ENCODE assay signal across 1 cellular context in the genomic region with DNA sequence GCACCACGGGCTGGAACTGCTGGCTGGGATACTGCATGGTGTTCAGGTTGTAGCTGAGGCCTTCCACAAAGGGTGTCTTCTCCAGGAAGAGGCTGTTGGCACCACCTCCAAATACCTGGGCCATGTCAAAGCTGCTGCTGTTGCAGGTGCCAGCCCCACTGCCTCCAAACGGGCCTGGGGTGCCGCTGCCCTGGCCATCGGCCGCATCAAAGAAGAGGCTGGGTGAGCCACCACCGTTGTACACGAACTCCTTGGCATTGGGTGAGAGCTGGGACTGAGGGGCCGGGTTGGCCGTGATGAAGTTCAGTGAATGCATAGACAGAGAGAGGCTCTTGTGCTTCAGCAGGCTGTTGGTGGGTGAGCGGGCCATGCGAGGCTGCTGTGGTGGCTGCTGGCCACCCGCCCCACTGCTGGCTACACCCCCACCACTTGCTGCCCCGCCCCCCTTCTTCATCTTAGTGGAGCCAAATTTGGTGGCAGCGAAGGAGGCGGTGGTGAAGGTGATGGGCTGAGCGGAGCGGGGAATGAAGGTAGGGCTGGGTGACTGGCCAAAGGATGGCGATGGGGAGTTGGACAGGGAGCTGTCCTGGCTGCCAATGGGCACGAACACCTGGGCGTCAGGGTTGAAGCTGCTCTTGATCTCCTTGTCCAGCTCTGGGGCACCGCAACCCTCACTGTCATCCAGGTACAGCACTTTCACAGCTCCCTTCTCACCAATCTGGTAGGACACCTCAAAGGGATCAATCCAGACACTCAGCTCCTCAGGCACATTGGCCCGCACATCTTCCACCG.
TF ChIP-seq lines count a peak whose summit lies in the region.

No MANE protein-coding gene starts in this region.

TF ChIP-seq in WTC11, 78 proteins besides CTCF, POLR2A, EP300 and RAD21:
- TF ChIP-seq, protein P1, sequence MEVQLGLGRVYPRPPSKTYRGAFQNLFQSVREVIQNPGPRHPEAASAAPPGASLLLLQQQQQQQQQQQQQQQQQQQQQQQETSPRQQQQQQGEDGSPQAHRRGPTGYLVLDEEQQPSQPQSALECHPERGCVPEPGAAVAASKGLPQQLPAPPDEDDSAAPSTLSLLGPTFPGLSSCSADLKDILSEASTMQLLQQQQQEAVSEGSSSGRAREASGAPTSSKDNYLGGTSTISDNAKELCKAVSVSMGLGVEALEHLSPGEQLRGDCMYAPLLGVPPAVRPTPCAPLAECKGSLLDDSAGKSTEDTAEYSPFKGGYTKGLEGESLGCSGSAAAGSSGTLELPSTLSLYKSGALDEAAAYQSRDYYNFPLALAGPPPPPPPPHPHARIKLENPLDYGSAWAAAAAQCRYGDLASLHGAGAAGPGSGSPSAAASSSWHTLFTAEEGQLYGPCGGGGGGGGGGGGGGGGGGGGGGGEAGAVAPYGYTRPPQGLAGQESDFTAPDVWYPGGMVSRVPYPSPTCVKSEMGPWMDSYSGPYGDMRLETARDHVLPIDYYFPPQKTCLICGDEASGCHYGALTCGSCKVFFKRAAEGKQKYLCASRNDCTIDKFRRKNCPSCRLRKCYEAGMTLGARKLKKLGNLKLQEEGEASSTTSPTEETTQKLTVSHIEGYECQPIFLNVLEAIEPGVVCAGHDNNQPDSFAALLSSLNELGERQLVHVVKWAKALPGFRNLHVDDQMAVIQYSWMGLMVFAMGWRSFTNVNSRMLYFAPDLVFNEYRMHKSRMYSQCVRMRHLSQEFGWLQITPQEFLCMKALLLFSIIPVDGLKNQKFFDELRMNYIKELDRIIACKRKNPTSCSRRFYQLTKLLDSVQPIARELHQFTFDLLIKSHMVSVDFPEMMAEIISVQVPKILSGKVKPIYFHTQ (CRISPR knock-in tag; IDR thresholded peaks at IDR 0.05), result no peak
- TF ChIP-seq NR1H2 (CRISPR knock-in tag; IDR thresholded peaks at IDR 0.05) (no peak), FOXK1 (CRISPR knock-in tag; IDR thresholded peaks at IDR 0.05) (no peak), JUN (CRISPR knock-in tag; IDR thresholded peaks at IDR 0.05) (no peak), ZNF138 (CRISPR knock-in tag; conservative IDR thresholded peaks at IDR 0.05) (no peak), ESRRA (CRISPR knock-in tag; IDR thresholded peaks at IDR 0.05; ENCODE audit: borderline replicate concordance) (no peak)
- TF ChIP-seq, protein P2, sequence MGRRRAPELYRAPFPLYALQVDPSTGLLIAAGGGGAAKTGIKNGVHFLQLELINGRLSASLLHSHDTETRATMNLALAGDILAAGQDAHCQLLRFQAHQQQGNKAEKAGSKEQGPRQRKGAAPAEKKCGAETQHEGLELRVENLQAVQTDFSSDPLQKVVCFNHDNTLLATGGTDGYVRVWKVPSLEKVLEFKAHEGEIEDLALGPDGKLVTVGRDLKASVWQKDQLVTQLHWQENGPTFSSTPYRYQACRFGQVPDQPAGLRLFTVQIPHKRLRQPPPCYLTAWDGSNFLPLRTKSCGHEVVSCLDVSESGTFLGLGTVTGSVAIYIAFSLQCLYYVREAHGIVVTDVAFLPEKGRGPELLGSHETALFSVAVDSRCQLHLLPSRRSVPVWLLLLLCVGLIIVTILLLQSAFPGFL (CRISPR knock-in tag; IDR thresholded peaks at IDR 0.05; ENCODE audit: borderline replicate concordance), result no peak
- TF ChIP-seq, protein P3, sequence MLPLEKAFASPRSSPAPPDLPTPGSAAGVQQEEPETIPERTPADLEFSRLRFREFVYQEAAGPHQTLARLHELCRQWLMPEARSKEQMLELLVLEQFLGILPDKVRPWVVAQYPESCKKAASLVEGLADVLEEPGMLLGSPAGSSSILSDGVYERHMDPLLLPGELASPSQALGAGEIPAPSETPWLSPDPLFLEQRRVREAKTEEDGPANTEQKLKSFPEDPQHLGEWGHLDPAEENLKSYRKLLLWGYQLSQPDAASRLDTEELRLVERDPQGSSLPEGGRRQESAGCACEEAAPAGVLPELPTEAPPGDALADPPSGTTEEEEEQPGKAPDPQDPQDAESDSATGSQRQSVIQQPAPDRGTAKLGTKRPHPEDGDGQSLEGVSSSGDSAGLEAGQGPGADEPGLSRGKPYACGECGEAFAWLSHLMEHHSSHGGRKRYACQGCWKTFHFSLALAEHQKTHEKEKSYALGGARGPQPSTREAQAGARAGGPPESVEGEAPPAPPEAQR (CRISPR knock-in tag; IDR thresholded peaks at IDR 0.05), result no peak
- TF ChIP-seq, protein P4, sequence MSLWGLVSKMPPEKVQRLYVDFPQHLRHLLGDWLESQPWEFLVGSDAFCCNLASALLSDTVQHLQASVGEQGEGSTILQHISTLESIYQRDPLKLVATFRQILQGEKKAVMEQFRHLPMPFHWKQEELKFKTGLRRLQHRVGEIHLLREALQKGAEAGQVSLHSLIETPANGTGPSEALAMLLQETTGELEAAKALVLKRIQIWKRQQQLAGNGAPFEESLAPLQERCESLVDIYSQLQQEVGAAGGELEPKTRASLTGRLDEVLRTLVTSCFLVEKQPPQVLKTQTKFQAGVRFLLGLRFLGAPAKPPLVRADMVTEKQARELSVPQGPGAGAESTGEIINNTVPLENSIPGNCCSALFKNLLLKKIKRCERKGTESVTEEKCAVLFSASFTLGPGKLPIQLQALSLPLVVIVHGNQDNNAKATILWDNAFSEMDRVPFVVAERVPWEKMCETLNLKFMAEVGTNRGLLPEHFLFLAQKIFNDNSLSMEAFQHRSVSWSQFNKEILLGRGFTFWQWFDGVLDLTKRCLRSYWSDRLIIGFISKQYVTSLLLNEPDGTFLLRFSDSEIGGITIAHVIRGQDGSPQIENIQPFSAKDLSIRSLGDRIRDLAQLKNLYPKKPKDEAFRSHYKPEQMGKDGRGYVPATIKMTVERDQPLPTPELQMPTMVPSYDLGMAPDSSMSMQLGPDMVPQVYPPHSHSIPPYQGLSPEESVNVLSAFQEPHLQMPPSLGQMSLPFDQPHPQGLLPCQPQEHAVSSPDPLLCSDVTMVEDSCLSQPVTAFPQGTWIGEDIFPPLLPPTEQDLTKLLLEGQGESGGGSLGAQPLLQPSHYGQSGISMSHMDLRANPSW (CRISPR knock-in tag; conservative IDR thresholded peaks at IDR 0.05; ENCODE audit: low read depth), result no peak
- TF ChIP-seq, protein P5, sequence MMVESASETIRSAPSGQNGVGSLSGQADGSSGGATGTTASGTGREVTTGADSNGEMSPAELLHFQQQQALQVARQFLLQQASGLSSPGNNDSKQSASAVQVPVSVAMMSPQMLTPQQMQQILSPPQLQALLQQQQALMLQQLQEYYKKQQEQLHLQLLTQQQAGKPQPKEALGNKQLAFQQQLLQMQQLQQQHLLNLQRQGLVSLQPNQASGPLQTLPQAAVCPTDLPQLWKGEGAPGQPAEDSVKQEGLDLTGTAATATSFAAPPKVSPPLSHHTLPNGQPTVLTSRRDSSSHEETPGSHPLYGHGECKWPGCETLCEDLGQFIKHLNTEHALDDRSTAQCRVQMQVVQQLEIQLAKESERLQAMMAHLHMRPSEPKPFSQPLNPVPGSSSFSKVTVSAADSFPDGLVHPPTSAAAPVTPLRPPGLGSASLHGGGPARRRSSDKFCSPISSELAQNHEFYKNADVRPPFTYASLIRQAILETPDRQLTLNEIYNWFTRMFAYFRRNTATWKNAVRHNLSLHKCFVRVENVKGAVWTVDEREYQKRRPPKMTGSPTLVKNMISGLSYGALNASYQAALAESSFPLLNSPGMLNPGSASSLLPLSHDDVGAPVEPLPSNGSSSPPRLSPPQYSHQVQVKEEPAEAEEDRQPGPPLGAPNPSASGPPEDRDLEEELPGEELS (CRISPR knock-in tag; IDR thresholded peaks at IDR 0.05), result no peak
TF ChIP-seq in WTC11: peak in this region for 0.
